ENCODE assay signal across 1 cellular context in genomic region chr1:9008236-9008635, GRCh38.
TF ChIP-seq lines count a peak whose summit lies in the region.

No MANE protein-coding gene starts in this region.

TF ChIP-seq in H1, 55 proteins besides CTCF, POLR2A, EP300 and RAD21 (continued from another document):
- TF ChIP-seq USF2 (IDR thresholded peaks at IDR 0.05; ENCODE audit: low read length) (no peak), RFX5 (IDR thresholded peaks at IDR 0.05; ENCODE audit: borderline replicate concordance, low read depth, low read length) (no peak), CTBP2 (IDR thresholded peaks at IDR 0.05; ENCODE audit: borderline replicate concordance, insufficient read depth, insufficient read length, low read length) (no peak), CEBPB (IDR thresholded peaks at IDR 0.05; ENCODE audit: low read depth, low read length) (no peak), NRF1 (IDR thresholded peaks at IDR 0.05; ENCODE audit: low read depth, low read length) (no peak), SIRT6 (IDR thresholded peaks at IDR 0.05; ENCODE audit: low read length) (no peak)
